8 cellular contexts compared by ENCODE assay signal in genomic region chr2:176637134-176637496, GRCh38.
DNase-seq lines count a peak whose midpoint lies in the region; ATAC-seq, FAIRE-seq and TF ChIP-seq lines count a peak whose summit lies in the region.

No MANE protein-coding gene starts in this region.

- TF ChIP-seq EP300 in A549 (IDR thresholded peaks at IDR 0.05), result no peak

- H3K9me3 ChIP-seq in A549, result no peaks in the 10 kb centered on the region
- no peaks in the 10 kb centered on the region for H3K9me3 ChIP-seq in mesodermal cell (ENCODE audit: control insufficient read depth, low read length)

- POLR2A ChIA-PET in A549 (lab: Yijun Ruan, JAX), result interaction anchor here (0.7 to 2.6 kb wide), 4 partner anchors 54 to 531 kb away, joined by 4 to 12 read pairs (median 7); partner anchors contain the start of gene HOXD1

- H3K27me3 Mint-ChIP-seq in brain, result peaks cover 93% of the 10 kb centered on the region

- ATAC-seq in A549 (peak in 1 of 2 experiments; percentile 30; a peak in 2 of 6 replicates), esophagus mucosa (no peak)

- H3K4me1 ChIP-seq in A549 (peaks cover 11% of the 10 kb centered on the region; the same call in 2 of the 3 replicates), mesodermal cell (ENCODE audit: control insufficient read depth, insufficient read depth, low read length, poor library complexity, severe bottlenecking) (no peaks in the 10 kb centered on the region)

- no peak for TF ChIP-seq RAD21 in A549 (conservative IDR thresholded peaks at IDR 0.05 in 1 of 2, IDR thresholded peaks at IDR 0.05 in 1 of 2)

- H3K4me3 Mint-ChIP-seq in brain, result peak overlapping the region; percentile 49 to 86 (median 76)

- TF ChIP-seq POLR2A in A549 (IDR thresholded peaks at IDR 0.05; ENCODE audit: low read length) (no peak), H54 (IDR thresholded peaks at IDR 0.05; ENCODE audit: low read depth, low read length) (no peak)

- DNase-seq in A549 (ENCODE audit: low read depth in 1 of 2, low spot score in 1 of 2) (no peak), H54 (ENCODE audit: insufficient read length, low spot score) (no peak), RKO (ENCODE audit: low spot score) (no peak), anterior cingulate cortex (lab: John Stamatoyannopoulos, UW) (no peak)
- DNase-seq in activated CD4-positive, CD25-positive, alpha-beta regulatory T cell (lab: John Stamatoyannopoulos, UW), result no peak

- WGBS in A549 (ENCODE audit: missing lambda C conversion rate), result 51% methylated on average over 13 of the region's 13 CpGs
- 49 to 50% methylated on average over 8 to 9 of the region's 13 CpGs for WGBS in mesodermal cell (ENCODE audit: insufficient coverage in 2 of 2), 2 experiments

- peak overlapping the region in 1 of 5 experiments; percentile 43 for H3K27ac Mint-ChIP-seq in brain

- no peaks in the 10 kb centered on the region for H3K36me3 ChIP-seq in mesodermal cell (ENCODE audit: control insufficient read depth, insufficient read depth, low read length)

- FAIRE-seq in A549 (lab: Jason Lieb, UNC) (no peak), H54 (lab: Jason Lieb, UNC) (peak; percentile 66)

- H3K4me3 ChIP-seq in A549, result peak overlapping the region; percentile 66
- peak overlapping the region; percentile 50 for H3K4me3 ChIP-seq in mesodermal cell (ENCODE audit: extremely low read depth, insufficient read depth, low read length, poor library complexity, severe bottlenecking)

- H3K9me3 Mint-ChIP-seq in brain, result no peaks in the 10 kb centered on the region

- H3K36me3 Mint-ChIP-seq in brain, result no peaks in the 10 kb centered on the region

- peak overlapping the region; percentile 87 for H3K4me2 ChIP-seq in A549

- H3K4me1 Mint-ChIP-seq in brain, result no peaks in the 10 kb centered on the region

- TF ChIP-seq CTCF in A549 (IDR thresholded peaks at IDR 0.05) (no peak), brain (conservative IDR thresholded peaks at IDR 0.05) (no peak)

- peak overlapping the region; percentile 88 to 95 for H3K27ac ChIP-seq in A549
- H3K27ac ChIP-seq in mesodermal cell (ENCODE audit: low read depth, low read length, severe bottlenecking), result no peak overlapping the region

- CTCF ChIA-PET in A549 (lab: Yijun Ruan, JAX), result interaction anchor here (0.8 to 15.9 kb wide), 27 partner anchors 8 to 527 kb away, joined by 3 to 216 read pairs (median 7); partner anchors contain the start of gene HOXD8

TF ChIP-seq in A549, 52 proteins besides CTCF, POLR2A, EP300 and RAD21:
- no peak for TF ChIP-seq JUNB (IDR thresholded peaks at IDR 0.05)
- no peak for TF ChIP-seq FOXS1 (CRISPR knock-in tag; IDR thresholded peaks at IDR 0.05)
- no peak for TF ChIP-seq SREBF2 (IDR thresholded peaks at IDR 0.05)
- TF ChIP-seq GATA3 (IDR thresholded peaks at IDR 0.05; ENCODE audit: borderline replicate concordance), result no peak
- TF ChIP-seq ZFP36 (IDR thresholded peaks at IDR 0.05; ENCODE audit: borderline replicate concordance, partially characterized antibody), result no peak
- TF ChIP-seq TFCP2L1 (CRISPR knock-in tag; IDR thresholded peaks at IDR 0.05), result no peak
- TF ChIP-seq RARB (CRISPR knock-in tag; IDR thresholded peaks at IDR 0.05), result no peak
- TF ChIP-seq MAX (IDR thresholded peaks at IDR 0.05), result no peak
- no peak for TF ChIP-seq CBX2 (IDR thresholded peaks at IDR 0.05; ENCODE audit: borderline replicate concordance, low read depth)
- TF ChIP-seq ESRRA (IDR thresholded peaks at IDR 0.05; ENCODE audit: borderline replicate concordance, low read length), result no peak
- no peak for TF ChIP-seq CHD2 (IDR thresholded peaks at IDR 0.05; ENCODE audit: low read length, partially characterized antibody)
